30 cellular contexts compared by ENCODE assay signal in genomic region chr5:10880934-10881333, GRCh38.
"Had no signal": no experiment of that assay in that cellular context is flagged by ENCODE, and none has a peak within 500 bp of the region (broad histone marks: within the 10 kb centered on the region; RNA-seq: fewer than 3 reads in every experiment).

No MANE protein-coding gene starts in this region.

- DNase-seq: naive B cell; naive thymus-derived CD8-positive, alpha-beta T cell; nucleus accumbens; pancreas; right cardiac atrium; spleen; stimulated activated CD4-positive, alpha-beta T cell treated with anti-CD3 and anti-CD28 coated beads, Interleukin-12 subunit alpha, Interleukin-12 subunit beta, amount 100 ng/mL, for 4 hours; stimulated activated CD4-positive, alpha-beta T cell treated with anti-CD3 and anti-CD28 coated beads, Interleukin-1b, Interleukin-23, amount 100 ng/mL, for 48 hours; stimulated activated CD4-positive, alpha-beta T cell treated with anti-CD3 and anti-CD28 coated beads, Interleukin-4, amount 100 ng/mL, for 1 hour; stimulated activated CD4-positive, alpha-beta T cell treated with anti-CD3 and anti-CD28 coated beads, Interleukin-4, amount 100 ng/mL, for 4 hours; stimulated activated CD8-positive, alpha-beta memory T cell treated with anti-CD3 and anti-CD28 coated beads, Interleukin-4, amount 100 ng/mL, for 48 hours; stimulated activated naive CD4-positive, alpha-beta T cell; stimulated activated naive CD8-positive, alpha-beta T cell treated with anti-CD3 and anti-CD28 coated beads, Interleukin-15, amount 100 ng/mL, for 72 hours; stimulated activated naive CD8-positive, alpha-beta T cell treated with anti-CD3 and anti-CD28 coated beads, Interleukin-15, Interleukin-2, amounts not matched to agents 100 U/mL and 50 U/mL, for 24 hours; substantia nigra; testis; tibial artery; transverse colon; upper lobe of right lung; uterus had no signal

- H3K36me3 ChIP-seq: neutrophil, pancreas, prostate gland, spleen, suprapubic skin, tibial artery, transverse colon, upper lobe of right lung, uterus had no signal

- H3K27me3 ChIP-seq: neutrophil, pancreas, testis, tibial artery, transverse colon, upper lobe of right lung, uterus had no signal

- H3K4me1 Mint-ChIP-seq: naive thymus-derived CD8-positive, alpha-beta T cell; stimulated activated naive CD8-positive, alpha-beta T cell treated with anti-CD3 and anti-CD28 coated beads, Interleukin-15, amount 100 ng/mL, for 72 hours had no signal

- FAIRE-seq: pancreas had no signal

- H3K4me1 ChIP-seq: pancreas, prostate gland, suprapubic skin, testis, tibial artery, transverse colon, upper lobe of right lung, uterus had no signal

- H3K27ac Mint-ChIP-seq: naive thymus-derived CD8-positive, alpha-beta T cell; natural killer cell treated with Interleukin-12 subunit alpha and Interleukin-12 subunit beta and Interleukin-15 and Interleukin-18, amount 100 ng/mL, for 72 hours; stimulated activated memory B cell treated with anti-CD40 and anti-IgM and Interleukin-4, amounts not matched to agents 10 μg/mL and 1 μg/mL and 100 μg/mL, for 72 hours; stimulated activated naive CD8-positive, alpha-beta T cell treated with anti-CD3 and anti-CD28 coated beads, Interleukin-15, amount 100 ng/mL, for 72 hours; type B pancreatic cell had no signal

- H3K4me2 ChIP-seq: smooth muscle cell had no signal

- H3K4me3 ChIP-seq: pancreas, prostate gland, skin epidermis, smooth muscle cell, spleen, suprapubic skin, testis, tibial artery, transverse colon, upper lobe of right lung, uterus had no signal

- H3K4me3 Mint-ChIP-seq: naive B cell; naive thymus-derived CD8-positive, alpha-beta T cell; natural killer cell treated with Interleukin-12 subunit alpha and Interleukin-12 subunit beta and Interleukin-15 and Interleukin-18, amount 100 ng/mL, for 72 hours; neural crest cell; stimulated activated memory B cell treated with anti-CD40 and anti-IgM and Interleukin-4, amounts not matched to agents 10 μg/mL and 1 μg/mL and 100 μg/mL, for 72 hours; stimulated activated naive CD8-positive, alpha-beta T cell treated with anti-CD3 and anti-CD28 coated beads, Interleukin-15, amount 100 ng/mL, for 72 hours; type B pancreatic cell had no signal

- H3K9me3 ChIP-seq: neutrophil, pancreas, prostate gland, spleen, suprapubic skin, testis, tibial artery, transverse colon, upper lobe of right lung, uterus had no signal

- H3K36me3 Mint-ChIP-seq: naive B cell; naive thymus-derived CD8-positive, alpha-beta T cell; natural killer cell treated with Interleukin-12 subunit alpha and Interleukin-12 subunit beta and Interleukin-15 and Interleukin-18, amount 100 ng/mL, for 72 hours; stimulated activated memory B cell treated with anti-CD40 and anti-IgM and Interleukin-4, amounts not matched to agents 10 μg/mL and 1 μg/mL and 100 μg/mL, for 72 hours; type B pancreatic cell had no signal

- H3K9me3 Mint-ChIP-seq: natural killer cell treated with Interleukin-12 subunit alpha and Interleukin-12 subunit beta and Interleukin-15 and Interleukin-18, amount 100 ng/mL, for 72 hours; stimulated activated memory B cell treated with anti-CD40 and anti-IgM and Interleukin-4, amounts not matched to agents 10 μg/mL and 1 μg/mL and 100 μg/mL, for 72 hours had no signal

- ATAC-seq: naive thymus-derived CD8-positive, alpha-beta T cell; natural killer cell treated with Interleukin-12 subunit alpha and Interleukin-12 subunit beta and Interleukin-15 and Interleukin-18, amount 100 ng/mL, for 72 hours; pancreas; right cardiac atrium; sciatic nerve; stimulated activated memory B cell treated with anti-CD40 and anti-IgM and Interleukin-4, amounts not matched to agents 10 μg/mL and 1 μg/mL and 100 μg/mL, for 72 hours; stimulated activated naive CD8-positive, alpha-beta T cell treated with anti-CD3 and anti-CD28 coated beads, Interleukin-15, amount 100 ng/mL, for 72 hours; stimulated activated naive CD8-positive, alpha-beta T cell treated with anti-CD3 and anti-CD28 coated beads, Interleukin-15, Interleukin-2, amounts not matched to agents 100 U/mL and 50 U/mL, for 24 hours; upper lobe of right lung had no signal

- H3K27ac ChIP-seq: neutrophil, pancreas, prostate gland, skin epidermis, spleen, suprapubic skin, testis, tibial artery, transverse colon, upper lobe of right lung, uterus had no signal
